Comparison of ENCODE assay signal across 1 cellular context in genomic region chr2:200408428-200409311, GRCh38.
A peak's percentile ranks its signal among the peaks of the same experiment; 100 is the strongest.
TF ChIP-seq lines count a peak whose summit lies in the region.

No MANE protein-coding gene starts in this region.

TF ChIP-seq in HepG2, 621 proteins besides CTCF, POLR2A, EP300 and RAD21 (continued from another document):
- TF ChIP-seq, protein P1, sequence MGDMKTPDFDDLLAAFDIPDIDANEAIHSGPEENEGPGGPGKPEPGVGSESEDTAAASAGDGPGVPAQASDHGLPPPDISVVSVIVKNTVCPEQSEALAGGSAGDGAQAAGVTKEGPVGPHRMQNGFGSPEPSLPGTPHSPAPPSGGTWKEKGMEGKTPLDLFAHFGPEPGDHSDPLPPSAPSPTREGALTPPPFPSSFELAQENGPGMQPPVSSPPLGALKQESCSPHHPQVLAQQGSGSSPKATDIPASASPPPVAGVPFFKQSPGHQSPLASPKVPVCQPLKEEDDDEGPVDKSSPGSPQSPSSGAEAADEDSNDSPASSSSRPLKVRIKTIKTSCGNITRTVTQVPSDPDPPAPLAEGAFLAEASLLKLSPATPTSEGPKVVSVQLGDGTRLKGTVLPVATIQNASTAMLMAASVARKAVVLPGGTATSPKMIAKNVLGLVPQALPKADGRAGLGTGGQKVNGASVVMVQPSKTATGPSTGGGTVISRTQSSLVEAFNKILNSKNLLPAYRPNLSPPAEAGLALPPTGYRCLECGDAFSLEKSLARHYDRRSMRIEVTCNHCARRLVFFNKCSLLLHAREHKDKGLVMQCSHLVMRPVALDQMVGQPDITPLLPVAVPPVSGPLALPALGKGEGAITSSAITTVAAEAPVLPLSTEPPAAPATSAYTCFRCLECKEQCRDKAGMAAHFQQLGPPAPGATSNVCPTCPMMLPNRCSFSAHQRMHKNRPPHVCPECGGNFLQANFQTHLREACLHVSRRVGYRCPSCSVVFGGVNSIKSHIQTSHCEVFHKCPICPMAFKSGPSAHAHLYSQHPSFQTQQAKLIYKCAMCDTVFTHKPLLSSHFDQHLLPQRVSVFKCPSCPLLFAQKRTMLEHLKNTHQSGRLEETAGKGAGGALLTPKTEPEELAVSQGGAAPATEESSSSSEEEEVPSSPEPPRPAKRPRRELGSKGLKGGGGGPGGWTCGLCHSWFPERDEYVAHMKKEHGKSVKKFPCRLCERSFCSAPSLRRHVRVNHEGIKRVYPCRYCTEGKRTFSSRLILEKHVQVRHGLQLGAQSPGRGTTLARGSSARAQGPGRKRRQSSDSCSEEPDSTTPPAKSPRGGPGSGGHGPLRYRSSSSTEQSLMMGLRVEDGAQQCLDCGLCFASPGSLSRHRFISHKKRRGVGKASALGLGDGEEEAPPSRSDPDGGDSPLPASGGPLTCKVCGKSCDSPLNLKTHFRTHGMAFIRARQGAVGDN (CRISPR knock-in tag; IDR thresholded peaks at IDR 0.05) = peak; percentile 71
- 0 out of 2 replicates have a peak, but pooled peaks have one; percentile 20 for TF ChIP-seq JUN (CRISPR knock-in tag; IDR thresholded peaks at IDR 0.05)
- 0 out of 2 replicates have a peak, but pooled peaks have one; percentile 9 for TF ChIP-seq THAP11 (CRISPR knock-in tag; IDR thresholded peaks at IDR 0.05)
- TF ChIP-seq JARID2 (CRISPR knock-in tag; IDR thresholded peaks at IDR 0.05; ENCODE audit: insufficient replicate concordance) = no peak
- TF ChIP-seq ZNF598 (CRISPR knock-in tag; IDR thresholded peaks at IDR 0.05; ENCODE audit: borderline replicate concordance) = peak; percentile 28; the same call in 1 of the 2 replicates
- no peak for TF ChIP-seq SRY (CRISPR knock-in tag; IDR thresholded peaks at IDR 0.05)
- TF ChIP-seq CREB1 (IDR thresholded peaks at IDR 0.05) = no peak
- peak; percentile 30; the same call in 1 of the 2 replicates for TF ChIP-seq CREB1 (CRISPR knock-in tag; IDR thresholded peaks at IDR 0.05)
- no peak for TF ChIP-seq ZIK1 (CRISPR knock-in tag; IDR thresholded peaks at IDR 0.05; ENCODE audit: borderline replicate concordance, low read depth)
- TF ChIP-seq, protein P2, sequence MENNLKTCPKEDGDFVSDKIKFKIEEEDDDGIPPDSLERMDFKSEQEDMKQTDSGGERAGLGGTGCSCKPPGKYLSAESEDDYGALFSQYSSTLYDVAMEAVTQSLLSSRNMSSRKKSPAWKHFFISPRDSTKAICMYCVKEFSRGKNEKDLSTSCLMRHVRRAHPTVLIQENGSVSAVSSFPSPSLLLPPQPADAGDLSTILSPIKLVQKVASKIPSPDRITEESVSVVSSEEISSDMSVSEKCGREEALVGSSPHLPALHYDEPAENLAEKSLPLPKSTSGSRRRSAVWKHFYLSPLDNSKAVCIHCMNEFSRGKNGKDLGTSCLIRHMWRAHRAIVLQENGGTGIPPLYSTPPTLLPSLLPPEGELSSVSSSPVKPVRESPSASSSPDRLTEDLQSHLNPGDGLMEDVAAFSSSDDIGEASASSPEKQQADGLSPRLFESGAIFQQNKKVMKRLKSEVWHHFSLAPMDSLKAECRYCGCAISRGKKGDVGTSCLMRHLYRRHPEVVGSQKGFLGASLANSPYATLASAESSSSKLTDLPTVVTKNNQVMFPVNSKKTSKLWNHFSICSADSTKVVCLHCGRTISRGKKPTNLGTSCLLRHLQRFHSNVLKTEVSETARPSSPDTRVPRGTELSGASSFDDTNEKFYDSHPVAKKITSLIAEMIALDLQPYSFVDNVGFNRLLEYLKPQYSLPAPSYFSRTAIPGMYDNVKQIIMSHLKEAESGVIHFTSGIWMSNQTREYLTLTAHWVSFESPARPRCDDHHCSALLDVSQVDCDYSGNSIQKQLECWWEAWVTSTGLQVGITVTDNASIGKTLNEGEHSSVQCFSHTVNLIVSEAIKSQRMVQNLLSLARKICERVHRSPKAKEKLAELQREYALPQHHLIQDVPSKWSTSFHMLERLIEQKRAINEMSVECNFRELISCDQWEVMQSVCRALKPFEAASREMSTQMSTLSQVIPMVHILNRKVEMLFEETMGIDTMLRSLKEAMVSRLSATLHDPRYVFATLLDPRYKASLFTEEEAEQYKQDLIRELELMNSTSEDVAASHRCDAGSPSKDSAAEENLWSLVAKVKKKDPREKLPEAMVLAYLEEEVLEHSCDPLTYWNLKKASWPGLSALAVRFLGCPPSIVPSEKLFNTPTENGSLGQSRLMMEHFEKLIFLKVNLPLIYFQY (CRISPR knock-in tag; IDR thresholded peaks at IDR 0.05; ENCODE audit: borderline replicate concordance) = no peak
